In genomic region chr15:73792429-73792828, GRCh38 we compare ENCODE assay signal across 1 cellular context.
TF ChIP-seq lines count a peak whose summit lies in the region.

No MANE protein-coding gene starts in this region.

TF ChIP-seq in WTC11, 78 proteins besides CTCF, POLR2A, EP300 and RAD21 (continued from another document):
- TF ChIP-seq, protein P1, sequence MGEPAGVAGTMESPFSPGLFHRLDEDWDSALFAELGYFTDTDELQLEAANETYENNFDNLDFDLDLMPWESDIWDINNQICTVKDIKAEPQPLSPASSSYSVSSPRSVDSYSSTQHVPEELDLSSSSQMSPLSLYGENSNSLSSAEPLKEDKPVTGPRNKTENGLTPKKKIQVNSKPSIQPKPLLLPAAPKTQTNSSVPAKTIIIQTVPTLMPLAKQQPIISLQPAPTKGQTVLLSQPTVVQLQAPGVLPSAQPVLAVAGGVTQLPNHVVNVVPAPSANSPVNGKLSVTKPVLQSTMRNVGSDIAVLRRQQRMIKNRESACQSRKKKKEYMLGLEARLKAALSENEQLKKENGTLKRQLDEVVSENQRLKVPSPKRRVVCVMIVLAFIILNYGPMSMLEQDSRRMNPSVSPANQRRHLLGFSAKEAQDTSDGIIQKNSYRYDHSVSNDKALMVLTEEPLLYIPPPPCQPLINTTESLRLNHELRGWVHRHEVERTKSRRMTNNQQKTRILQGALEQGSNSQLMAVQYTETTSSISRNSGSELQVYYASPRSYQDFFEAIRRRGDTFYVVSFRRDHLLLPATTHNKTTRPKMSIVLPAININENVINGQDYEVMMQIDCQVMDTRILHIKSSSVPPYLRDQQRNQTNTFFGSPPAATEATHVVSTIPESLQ (CRISPR knock-in tag; IDR thresholded peaks at IDR 0.05), result no peak
- no peak for TF ChIP-seq GTF2I (CRISPR knock-in tag; conservative IDR thresholded peaks at IDR 0.05)
- no peak for TF ChIP-seq E2F4 (CRISPR knock-in tag; IDR thresholded peaks at IDR 0.05; ENCODE audit: borderline replicate concordance, low read depth)
- TF ChIP-seq SMAD3 (CRISPR knock-in tag; IDR thresholded peaks at IDR 0.05; ENCODE audit: borderline replicate concordance), result no peak
- TF ChIP-seq ZNF138 (CRISPR knock-in tag; conservative IDR thresholded peaks at IDR 0.05), result no peak
- no peak for TF ChIP-seq FOXK1 (CRISPR knock-in tag; IDR thresholded peaks at IDR 0.05)
- TF ChIP-seq TEAD4 (CRISPR knock-in tag; IDR thresholded peaks at IDR 0.05), result no peak
- no peak for TF ChIP-seq SP1 (CRISPR knock-in tag; conservative IDR thresholded peaks at IDR 0.05)
- no peak for TF ChIP-seq PRRX2 (CRISPR knock-in tag; IDR thresholded peaks at IDR 0.05)
- TF ChIP-seq, protein P2, sequence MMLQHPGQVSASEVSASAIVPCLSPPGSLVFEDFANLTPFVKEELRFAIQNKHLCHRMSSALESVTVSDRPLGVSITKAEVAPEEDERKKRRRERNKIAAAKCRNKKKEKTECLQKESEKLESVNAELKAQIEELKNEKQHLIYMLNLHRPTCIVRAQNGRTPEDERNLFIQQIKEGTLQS (CRISPR knock-in tag; conservative IDR thresholded peaks at IDR 0.05), result no peak
- TF ChIP-seq ZNF263 (CRISPR knock-in tag; IDR thresholded peaks at IDR 0.05; ENCODE audit: low read depth), result no peak
- TF ChIP-seq RELA (CRISPR knock-in tag; IDR thresholded peaks at IDR 0.05; ENCODE audit: borderline replicate concordance), result no peak
- TF ChIP-seq, protein P3, sequence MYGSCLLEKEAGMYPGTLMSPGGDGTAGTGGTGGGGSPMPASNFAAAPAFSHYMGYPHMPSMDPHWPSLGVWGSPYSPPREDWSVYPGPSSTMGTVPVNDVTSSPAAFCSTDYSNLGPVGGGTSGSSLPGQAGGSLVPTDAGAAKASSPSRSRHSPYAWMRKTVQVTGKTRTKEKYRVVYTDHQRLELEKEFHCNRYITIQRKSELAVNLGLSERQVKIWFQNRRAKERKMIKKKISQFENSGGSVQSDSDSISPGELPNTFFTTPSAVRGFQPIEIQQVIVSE (CRISPR knock-in tag; IDR thresholded peaks at IDR 0.05; ENCODE audit: borderline replicate concordance), result no peak
- no peak for TF ChIP-seq NR1H2 (CRISPR knock-in tag; IDR thresholded peaks at IDR 0.05)
- TF ChIP-seq ZNF423 (CRISPR knock-in tag; IDR thresholded peaks at IDR 0.05), result no peak
TF ChIP-seq in WTC11: peak in this region for 0.
